27 cellular contexts compared by ENCODE assay signal in the genomic region with DNA sequence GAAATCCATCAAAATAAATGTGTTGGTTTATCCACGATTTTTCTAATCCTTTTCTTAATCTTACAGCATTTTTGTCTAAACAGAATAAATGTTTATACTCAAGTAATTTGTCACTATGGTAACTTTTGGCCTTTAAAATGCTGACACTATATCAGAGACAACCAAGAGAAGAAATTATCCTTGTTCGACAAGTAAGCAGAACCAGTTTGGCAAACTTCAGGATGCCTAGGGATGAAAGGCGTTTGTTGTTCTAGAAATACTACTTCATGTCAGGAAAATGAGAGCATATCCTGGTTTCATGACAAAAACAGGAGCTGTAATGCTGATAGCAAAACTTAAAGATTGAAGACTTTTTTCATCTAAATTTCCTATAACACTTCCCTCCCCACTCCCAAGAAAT.
DNase-seq lines count a peak whose midpoint lies in the region; ATAC-seq and TF ChIP-seq lines count a peak whose summit lies in the region.
"Had no signal": no experiment of that assay in that cellular context is flagged by ENCODE, and none has a peak within 500 bp of the region (broad histone marks: within the 10 kb centered on the region; RNA-seq: fewer than 3 reads in every experiment).

No MANE protein-coding gene starts in this region.

- H3K4me3 ChIP-seq in uterus: no peak overlapping the region
- H3K4me3 ChIP-seq: ascending aorta, HAP-1, left ventricle myocardium inferior, thyroid gland had no signal

- H3K9me3 ChIP-seq in uterus: no peaks in the 10 kb centered on the region
- H3K9me3 ChIP-seq: ascending aorta, HAP-1, left ventricle myocardium inferior, thyroid gland had no signal

- TF ChIP-seq POLR2A in uterus (IDR thresholded peaks at IDR 0.05): no peak

- no peaks in the 10 kb centered on the region for H3K36me3 Mint-ChIP-seq in activated naive CD4-positive, alpha-beta T cell treated with anti-CD3 and anti-CD28 coated beads, Interleukin-2, amount 50 U/mL, for 72 hours
- H3K36me3 Mint-ChIP-seq: activated naive CD8-positive, alpha-beta T cell treated with anti-CD3 and anti-CD28 coated beads for 36 hours; natural killer cell had no signal

- H3K27ac ChIP-seq in VCaP (peak overlapping the region; percentile 52), uterus (no peak overlapping the region)
- H3K27ac ChIP-seq: ascending aorta, C4-2B, left ventricle myocardium inferior, thyroid gland had no signal

- no peaks in the 10 kb centered on the region for H3K36me3 ChIP-seq in uterus
- H3K36me3 ChIP-seq: ascending aorta, HAP-1, left ventricle myocardium inferior, thyroid gland had no signal

- intact Hi-C loops in uterus (cut with DNase I; ENCODE audit: low total_unique reads): no loop called here

- peaks cover 0 to 5% of the 10 kb centered on the region in 2 donors for H3K27me3 ChIP-seq in uterus
- H3K27me3 ChIP-seq: ascending aorta, thyroid gland had no signal

- H3K4me1 ChIP-seq in uterus: no peaks in the 10 kb centered on the region
- H3K4me1 ChIP-seq: ascending aorta, HAP-1, left ventricle myocardium inferior had no signal

- no peak for ATAC-seq in activated naive CD4-positive, alpha-beta T cell treated with anti-CD3 and anti-CD28 coated beads, Interleukin-2, amount 50 U/mL, for 72 hours
- ATAC-seq: activated CD4-positive, CD25-positive, alpha-beta regulatory T cell treated with anti-CD3 and anti-CD28 coated beads, Interleukin-2, amount 50 U/mL, for 24 hours; natural killer cell; right cardiac atrium; stimulated activated naive CD8-positive, alpha-beta T cell treated with anti-CD3 and anti-CD28 coated beads, Interleukin-15, Interleukin-2, amounts not matched to agents 100 U/mL and 50 U/mL, for 24 hours had no signal

- no peak for TF ChIP-seq CTCF in VCaP (conservative IDR thresholded peaks at IDR 0.05)
- TF ChIP-seq CTCF in uterus (IDR thresholded peaks at IDR 0.05): no peak

- no peaks in the 10 kb centered on the region for H3K9me3 Mint-ChIP-seq in activated naive CD4-positive, alpha-beta T cell treated with anti-CD3 and anti-CD28 coated beads, Interleukin-2, amount 50 U/mL, for 72 hours
- H3K9me3 Mint-ChIP-seq: activated CD4-positive, alpha-beta memory T cell treated with anti-CD3 and anti-CD28 coated beads, Interleukin-2, amount 10 ng/mL, durations not matched to agents 7 days and 5 days; activated naive CD8-positive, alpha-beta T cell treated with anti-CD3 and anti-CD28 coated beads for 36 hours had no signal

- no peak overlapping the region for H3K27ac Mint-ChIP-seq in activated naive CD4-positive, alpha-beta T cell treated with anti-CD3 and anti-CD28 coated beads, Interleukin-2, amount 50 U/mL, for 72 hours
- H3K27ac Mint-ChIP-seq: activated CD4-positive, alpha-beta memory T cell treated with anti-CD3 and anti-CD28 coated beads, Interleukin-2, amount 10 ng/mL, durations not matched to agents 7 days and 5 days; activated naive CD8-positive, alpha-beta T cell treated with anti-CD3 and anti-CD28 coated beads for 36 hours; natural killer cell had no signal

- DNase-seq in DMS53 (lab: John Stamatoyannopoulos, UW) (peak; percentile 77), NCI-H1048 (lab: John Stamatoyannopoulos, UW) (peak; percentile 6), left kidney (ENCODE audit: low read depth, low spot score) (peak; percentile 11), NCI-H524 (lab: John Stamatoyannopoulos, UW) (no peak), uterus (no peak), D341Med (ENCODE audit: low spot score) (no peak)
- no peak for DNase-seq in activated naive CD4-positive, alpha-beta T cell treated with anti-CD3 and anti-CD28 coated beads, Interleukin-2, amount 50 U/mL, for 72 hours (ENCODE audit: low spot score in 2 of 2)
- DNase-seq: activated CD4-positive, alpha-beta memory T cell treated with anti-CD3 and anti-CD28 coated beads, Interleukin-2, amount 10 ng/mL, durations not matched to agents 7 days and 5 days; activated naive CD8-positive, alpha-beta T cell treated with anti-CD3 and anti-CD28 coated beads for 36 hours; central memory CD4-positive, alpha-beta T cell; Karpas-422; left ventricle myocardium inferior; midbrain; natural killer cell; NCI-H1092; NCI-H2081 treated with DMSO at 0.1 percent for 48 hours; NCI-H526; right cardiac atrium; stimulated activated CD4-positive, alpha-beta T cell treated with anti-CD3 and anti-CD28 coated beads, Interleukin-4, amount 100 ng/mL, for 4 hours; stimulated activated naive CD8-positive, alpha-beta T cell treated with anti-CD3 and anti-CD28 coated beads, Interleukin-15, Interleukin-2, amounts not matched to agents 100 U/mL and 50 U/mL, for 24 hours; T1000; thyroid gland had no signal

Comparison
In these comparisons a context has a peak if more than half of its experiments do, and no peak if none do; other contexts are left out.
1. DNase-seq: peak in DMS53 (single experiment), NCI-H1048 (single experiment) and left kidney (single experiment); none in activated naive CD4-positive, alpha-beta T cell treated with anti-CD3 and anti-CD28 coated beads, Interleukin-2, amount 50 U/mL, for 72 hours (0 of 2), NCI-H524 (0 of 2), uterus (0 of 2) and D341Med (single experiment).